9 cellular contexts compared by ENCODE assay signal in genomic region chr3:177190701-177191100, GRCh38. TPM values are rescaled to one million over a fixed set of nuclear protein-coding genes. Genes with fewer than 3 reads are reported as not detected.
A peak's percentile ranks its signal among the peaks of the same experiment; 100 is the strongest.
DNase-seq lines count a peak whose midpoint lies in the region; ATAC-seq and TF ChIP-seq lines count a peak whose summit lies in the region.
"Had no signal": no experiment of that assay in that cellular context is flagged by ENCODE, and none has a peak within 500 bp of the region (broad histone marks: within the 10 kb centered on the region; RNA-seq: fewer than 3 reads in every experiment).

No MANE protein-coding gene starts in this region.

- H2BK20ac ChIP-seq in H9 (ENCODE audit: low read depth, low read length, poor library complexity, severe bottlenecking): no peak overlapping the region

- no peak overlapping the region for H3T11ph ChIP-seq in H9 (ENCODE audit: low read length)

- H2AK5ac ChIP-seq in H9 (ENCODE audit: insufficient read length, low read length): no peak overlapping the region

- no peak overlapping the region for H2AFZ ChIP-seq in H9 (ENCODE audit: low read length)

- H3K27ac ChIP-seq in H9 (ENCODE audit: insufficient read length, low read depth, low read length) (no peak overlapping the region), gastrocnemius medialis (peak overlapping the region; percentile 40 to 51 (median 41))
- H3K27ac ChIP-seq: RWPE1 had no signal

- no peak overlapping the region for H3K4ac ChIP-seq in H9 (ENCODE audit: low read depth, low read length)

- H3K4me2 ChIP-seq in H9 (ENCODE audit: insufficient read depth, insufficient read length, low read length): no peak overlapping the region

- no CpG with 5 or more reads among the region's 3 CpGs for WGBS in H9 (ENCODE audit: extremely low coverage, insufficient read length, low lambda C conversion rate)

- H3K79me2 ChIP-seq in H9 (ENCODE audit: insufficient read depth, low read length): peaks cover 92% of the 10 kb centered on the region; the same call in 1 of the 2 replicates

- no peak for ATAC-seq in WTC11
- no peak for ATAC-seq in gastrocnemius medialis
- ATAC-seq in GM19351 (IDR thresholded peaks at IDR 0.05; ENCODE audit: unreplicated experiment): no peak

- intact Hi-C loops in gastrocnemius medialis (cut with DNase I; ENCODE audit: low total_unique reads): loop anchor here (10.0 kb wide), 1 partner anchor 624 kb away; no protein-coding TSS in a partner anchor

- H3K14ac ChIP-seq in H9 (ENCODE audit: insufficient read depth, low read length): no peak overlapping the region

- no peak overlapping the region for H2BK5ac ChIP-seq in H9 (ENCODE audit: insufficient read length, low read length)

- H3K4me3 ChIP-seq in fibroblast of the aortic adventitia (ENCODE audit: low read depth, low read length): no peak overlapping the region
- no peak overlapping the region for H3K4me3 ChIP-seq in gastrocnemius medialis

- H3K36me3 ChIP-seq in gastrocnemius medialis: no peaks in the 10 kb centered on the region

- H4K8ac ChIP-seq in H9 (replicated peaks; ENCODE audit: insufficient read length, low read depth, low read length): no peak overlapping the region

- H3K27me3 ChIP-seq in H9 (ENCODE audit: insufficient read depth, low read length) (no peaks in the 10 kb centered on the region), gastrocnemius medialis (no peaks in the 10 kb centered on the region)

- H3K4me1 ChIP-seq in H9 (ENCODE audit: insufficient read depth, low read length): peaks cover 3% of the 10 kb centered on the region; the same call in 1 of the 2 replicates
- H3K4me1 ChIP-seq in gastrocnemius medialis: peaks cover 24 to 42% of the 10 kb centered on the region in 2 donors

- H4K20me1 ChIP-seq in H9 (ENCODE audit: control insufficient read depth, insufficient read depth, insufficient read length): no peaks in the 10 kb centered on the region

- H3K27me3 Mint-ChIP-seq in H9 (ENCODE audit: low read depth) (no peaks in the 10 kb centered on the region), WTC11 (ENCODE audit: low read depth) (no peaks in the 10 kb centered on the region; the same call in 1 of the 2 replicates)

- in situ Hi-C loops in gastrocnemius medialis (cut with MboI; ENCODE audit: low sequenced_read_pairs in 4 of 4): loop anchor here (10.0 to 25.0 kb wide), 4 partner anchors 128 to 594 kb away; no protein-coding TSS in a partner anchor

- H3K36me3 Mint-ChIP-seq in H9 (ENCODE audit: insufficient read depth in 1 of 3, low read depth in 3 of 3) (peaks cover 6 to 34% (median 17%) of the 10 kb centered on the region in 3 experiments; a peak in 5 of 7 replicates), WTC11 (no peaks in the 10 kb centered on the region; the same call in 1 of the 2 replicates)

- no peak overlapping the region for H4K5ac ChIP-seq in H9 (ENCODE audit: insufficient read length, low read depth, low read length)

- H3K27ac Mint-ChIP-seq in H9 (peak overlapping the region; percentile 19 to 91 (median 79); a peak in 5 of 7 replicates), WTC11 (peak overlapping the region; percentile 79)

- no peak overlapping the region for H3K23ac ChIP-seq in H9 (ENCODE audit: insufficient read length, low read depth, low read length)

- POLR2A ChIA-PET in WTC11 (lab: Charles Lee): no interaction called here

- H3K9me3 ChIP-seq in H9 (ENCODE audit: control insufficient read depth, low read depth, low read length) (no peaks in the 10 kb centered on the region), gastrocnemius medialis (no peaks in the 10 kb centered on the region)

- H3K4me1 Mint-ChIP-seq in H9 (peaks cover 55 to 65% of the 10 kb centered on the region in 2 experiments), WTC11 (peaks cover 69% of the 10 kb centered on the region)

- no peak for TF ChIP-seq POLR2A in gastrocnemius medialis (IDR thresholded peaks at IDR 0.05)

- H3K9ac ChIP-seq in H9 (ENCODE audit: extremely low read depth, insufficient read length, low read length): no peak overlapping the region

- H2BK120ac ChIP-seq in H9 (ENCODE audit: low read depth, low read length, poor library complexity, severe bottlenecking): no peak overlapping the region

- H3K4me3 Mint-ChIP-seq in H9 (peak overlapping the region in 1 of 2 experiments; percentile 1; a peak in 1 of 5 replicates), WTC11 (peak overlapping the region; percentile 5; the same call in 1 of the 2 replicates)

- H3K18ac ChIP-seq in H9 (ENCODE audit: insufficient read length, low read depth, low read length): no peak overlapping the region

- H3K56ac ChIP-seq in H9 (ENCODE audit: insufficient read length, low read depth, low read length): no peak overlapping the region

- no peaks in the 10 kb centered on the region for H3K79me1 ChIP-seq in H9 (ENCODE audit: insufficient read depth, low read depth, low read length, poor library complexity, severe bottlenecking)

- TF ChIP-seq CTCF in H9 (conservative IDR thresholded peaks at IDR 0.05) (no peak), WTC11 (IDR thresholded peaks at IDR 0.05) (no peak), fibroblast of the aortic adventitia (IDR thresholded peaks at IDR 0.05; ENCODE audit: insufficient read depth, low read length) (no peak), gastrocnemius medialis (IDR thresholded peaks at IDR 0.05 in 4 of 5, conservative IDR thresholded peaks at IDR 0.05 in 1 of 5) (no peak)

- H4K91ac ChIP-seq in H9 (ENCODE audit: insufficient read length, low read depth, low read length): no peak overlapping the region

- DNase-seq in H9 (no peak), WTC11 (ENCODE audit: low spot score) (no peak), fibroblast of the aortic adventitia (ENCODE audit: low read depth) (peak; percentile 34), gastrocnemius medialis (no peak), T-helper 1 cell (no peak)
- DNase-seq in stimulated activated CD4-positive, alpha-beta T cell treated with anti-CD3 and anti-CD28 coated beads, Interleukin-2, amount 100 ng/mL, for 24 hours: no peak
- no peak for DNase-seq in central memory CD4-positive, alpha-beta T cell

- H2BK12ac ChIP-seq in H9 (ENCODE audit: insufficient read length, low read depth, low read length): no peak overlapping the region

- CTCF ChIA-PET in WTC11 (lab: Charles Lee): no interaction called here

- H2BK15ac ChIP-seq in H9 (ENCODE audit: low read depth, low read length): no peak overlapping the region

- H3K9me3 Mint-ChIP-seq in H9 (no peaks in the 10 kb centered on the region; a peak in 1 of 5 replicates), WTC11 (no peaks in the 10 kb centered on the region)

- no peaks in the 10 kb centered on the region for H3K23me2 ChIP-seq in H9 (ENCODE audit: insufficient read length, low read depth, low read length, poor library complexity, severe bottlenecking)

TF ChIP-seq in WTC11, 78 proteins besides CTCF, POLR2A, EP300 and RAD21 (continues in another document):
- TF ChIP-seq MLX (CRISPR knock-in tag; IDR thresholded peaks at IDR 0.05) (no peak), ZNF671 (CRISPR knock-in tag; IDR thresholded peaks at IDR 0.05) (no peak), TEAD1 (CRISPR knock-in tag; IDR thresholded peaks at IDR 0.05) (no peak), SMAD4 (CRISPR knock-in tag; IDR thresholded peaks at IDR 0.05) (no peak), USF1 (CRISPR knock-in tag; IDR thresholded peaks at IDR 0.05) (no peak), ZNF396 (CRISPR knock-in tag; IDR thresholded peaks at IDR 0.05; ENCODE audit: borderline replicate concordance) (no peak), ESRRA (CRISPR knock-in tag; IDR thresholded peaks at IDR 0.05; ENCODE audit: borderline replicate concordance) (no peak), KAT7 (CRISPR knock-in tag; IDR thresholded peaks at IDR 0.05; ENCODE audit: borderline replicate concordance) (no peak), RELA (CRISPR knock-in tag; IDR thresholded peaks at IDR 0.05; ENCODE audit: borderline replicate concordance) (no peak), E2F5 (CRISPR knock-in tag; IDR thresholded peaks at IDR 0.05) (no peak), NR2C2 (CRISPR knock-in tag; IDR thresholded peaks at IDR 0.05) (no peak), EMX1 (CRISPR knock-in tag; IDR thresholded peaks at IDR 0.05) (no peak), CDX4 (CRISPR knock-in tag; IDR thresholded peaks at IDR 0.05; ENCODE audit: borderline replicate concordance) (no peak)

RNA-seq across cellular contexts. Expression of gene TBL1XR1, which starts 6.6 kb away (rescaled TPM):
- total RNA-seq in H9 (2021): 170 and 175 TPM in 2 replicates
- total RNA-seq in WTC11 (2021): 133 to 148 TPM (median 139 TPM) in 3 replicates
- 73.2 and 171 TPM in 2 replicates for total RNA-seq in fibroblast of the aortic adventitia (ENCODE audit: low replicate concordance)
- 10 to 100 TPM; 35.9 to 77.8 (median 49.2) TPM for total RNA-seq in gastrocnemius medialis
